ENCODE assay signal across 32 cellular contexts in the genomic region with DNA sequence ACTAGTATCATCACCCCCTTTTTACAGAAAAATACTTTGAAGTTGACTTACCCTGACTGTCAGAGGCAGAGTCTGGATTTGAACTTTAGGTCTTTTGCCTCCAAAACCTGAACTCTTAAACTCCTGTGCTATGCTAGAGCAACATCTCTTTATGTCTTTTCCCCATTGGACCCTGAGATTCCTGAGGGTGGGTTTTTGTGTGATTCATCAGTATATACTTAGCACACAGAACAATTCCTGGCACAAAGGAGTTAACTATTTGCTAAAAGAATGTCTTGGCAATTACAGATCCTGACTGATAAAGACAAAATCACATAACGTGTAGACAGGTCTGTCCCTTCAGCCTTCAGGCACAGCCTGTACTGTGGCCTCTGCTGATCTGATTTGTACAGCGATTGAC.
"Had no signal": no experiment of that assay in that cellular context is flagged by ENCODE, and none has a peak within 500 bp of the region (broad histone marks: within the 10 kb centered on the region; RNA-seq: fewer than 3 reads in every experiment).

No MANE protein-coding gene starts in this region.

- H3K4me1 Mint-ChIP-seq: activated CD4-positive, alpha-beta T cell treated with anti-CD3 and anti-CD28 coated beads, Interleukin-2, amount 10 ng/mL, durations not matched to agents 24 days and 14 days; activated naive CD4-positive, alpha-beta T cell treated with anti-CD3 and anti-CD28 coated beads, Interleukin-2, amount 50 U/mL, for 24 hours; activated naive CD8-positive, alpha-beta T cell treated with anti-CD3 and anti-CD28 coated beads, Interleukin-2, amount 10 ng/mL, durations not matched to agents 7 days and 5 days; central memory CD8-positive, alpha-beta T cell had no signal

- ATAC-seq: activated CD8-positive, alpha-beta T cell treated with anti-CD3 and anti-CD28 coated beads for 36 hours; PC-3; Right ventricle myocardium inferior had no signal

- H3K9me3 ChIP-seq: ascending aorta, MG63, Peyer's patch had no signal

- H3K27me3 Mint-ChIP-seq: activated CD4-positive, alpha-beta T cell treated with anti-CD3 and anti-CD28 coated beads, Interleukin-2, amount 10 ng/mL, durations not matched to agents 24 days and 14 days had no signal

- H3K27ac Mint-ChIP-seq: activated CD4-positive, alpha-beta T cell treated with anti-CD3 and anti-CD28 coated beads, Interleukin-2, amount 10 ng/mL, durations not matched to agents 24 days and 14 days; activated CD8-positive, alpha-beta T cell treated with anti-CD3 and anti-CD28 coated beads for 36 hours; activated naive CD4-positive, alpha-beta T cell treated with anti-CD3 and anti-CD28 coated beads, Interleukin-2, amount 50 U/mL, for 24 hours; activated naive CD8-positive, alpha-beta T cell treated with anti-CD3 and anti-CD28 coated beads, Interleukin-2, amount 10 ng/mL, durations not matched to agents 7 days and 5 days; activated T-cell treated with anti-CD3 and anti-CD28 coated beads, Interleukin-2, amount 50 U/mL, for 24 hours; activated T-helper 2 cell treated with anti-CD3 and anti-CD28 coated beads, Interferon-gamma antibody, Interleukin-2, Interleukin-4, amounts not matched to agents 10 μg/mL and 5 μg/mL and 100 μg/mL, durations not matched to agents 14 hours and 24 hours and 36 hours had no signal

- H3K9me3 Mint-ChIP-seq: activated CD4-positive, alpha-beta T cell treated with anti-CD3 and anti-CD28 coated beads, Interleukin-2, amount 10 ng/mL, durations not matched to agents 24 days and 14 days; activated CD8-positive, alpha-beta T cell treated with anti-CD3 and anti-CD28 coated beads for 36 hours; activated naive CD4-positive, alpha-beta T cell treated with anti-CD3 and anti-CD28 coated beads, Interleukin-2, amount 50 U/mL, for 24 hours; activated naive CD8-positive, alpha-beta T cell treated with anti-CD3 and anti-CD28 coated beads, Interleukin-2, amount 10 ng/mL, durations not matched to agents 7 days and 5 days; activated T-cell treated with anti-CD3 and anti-CD28 coated beads, Interleukin-2, amount 50 U/mL, for 24 hours; activated T-helper 2 cell treated with anti-CD3 and anti-CD28 coated beads, Interferon-gamma antibody, Interleukin-2, Interleukin-4, amounts not matched to agents 10 μg/mL and 5 μg/mL and 100 μg/mL, durations not matched to agents 14 hours and 24 hours and 36 hours; central memory CD8-positive, alpha-beta T cell had no signal

- H3K27ac ChIP-seq: ascending aorta, cardiac muscle cell, Peyer's patch, RWPE1, WERI-Rb-1 had no signal

- H3K4me3 ChIP-seq: ascending aorta, cardiac muscle cell, MG63, Peyer's patch had no signal

- H3K36me3 ChIP-seq: ascending aorta, cardiac muscle cell, MG63, Peyer's patch, WERI-Rb-1 had no signal

- H3K27me3 ChIP-seq: ascending aorta, cardiac muscle cell, MG63, Peyer's patch had no signal

- DNase-seq: activated CD4-positive, alpha-beta T cell treated with anti-CD3 and anti-CD28 coated beads, Interleukin-2, amount 10 ng/mL, durations not matched to agents 24 days and 14 days; activated CD4-positive, alpha-beta T cell treated with anti-CD3 and anti-CD28 coated beads, Interleukin-2, amount 50 U/mL, for 4 hours; activated CD8-positive, alpha-beta T cell treated with anti-CD3 and anti-CD28 coated beads for 36 hours; activated gamma-delta T cell; activated naive CD4-positive, alpha-beta T cell treated with Interleukin-2 at 50 U/mL for 16 hours; activated naive CD8-positive, alpha-beta T cell treated with anti-CD3 and anti-CD28 coated beads, Interleukin-2, amount 10 ng/mL, durations not matched to agents 7 days and 5 days; activated T-cell treated with anti-CD3 and anti-CD28 coated beads, Interleukin-2, amount 50 U/mL, for 24 hours; amygdala; Karpas-422; KBM-7; MG63; NCI-H1048; NCI-H1105 treated with DMSO at 0.1 percent for 48 hours; NCI-H1436; NCI-H1694; NCI-H1930; NCI-H345; NCI-H526; NCI-H748 treated with DMSO at 0.1 percent for 48 hours; NK-92 treated with Interleukin-12 subunit alpha and Interleukin-12 subunit beta, amount 100 ng/mL, for 24 hours; PC-3; Peyer's patch; SIG-M5; T1000; WERI-Rb-1 had no signal

- H3K4me1 ChIP-seq: Peyer's patch had no signal

- H3K36me3 Mint-ChIP-seq: activated naive CD4-positive, alpha-beta T cell treated with anti-CD3 and anti-CD28 coated beads, Interleukin-2, amount 50 U/mL, for 24 hours; activated naive CD8-positive, alpha-beta T cell treated with anti-CD3 and anti-CD28 coated beads, Interleukin-2, amount 10 ng/mL, durations not matched to agents 7 days and 5 days had no signal

- H3K4me3 Mint-ChIP-seq: activated CD4-positive, alpha-beta T cell treated with anti-CD3 and anti-CD28 coated beads, Interleukin-2, amount 10 ng/mL, durations not matched to agents 24 days and 14 days; activated CD8-positive, alpha-beta T cell treated with anti-CD3 and anti-CD28 coated beads for 36 hours; activated naive CD4-positive, alpha-beta T cell treated with anti-CD3 and anti-CD28 coated beads, Interleukin-2, amount 50 U/mL, for 24 hours; activated naive CD8-positive, alpha-beta T cell treated with anti-CD3 and anti-CD28 coated beads, Interleukin-2, amount 10 ng/mL, durations not matched to agents 7 days and 5 days; activated T-cell treated with anti-CD3 and anti-CD28 coated beads, Interleukin-2, amount 50 U/mL, for 24 hours; central memory CD8-positive, alpha-beta T cell had no signal
